9 cellular contexts compared by ENCODE assay signal in genomic region chr7:16647435-16647960, GRCh38. TPM values are rescaled to one million over a fixed set of nuclear protein-coding genes. Genes with fewer than 3 reads are reported as not detected.
A peak's percentile ranks its signal among the peaks of the same experiment; 100 is the strongest.
DNase-seq lines count a peak whose midpoint lies in the region; ATAC-seq, FAIRE-seq and TF ChIP-seq lines count a peak whose summit lies in the region.
"Had no signal": no experiment of that assay in that cellular context is flagged by ENCODE, and none has a peak within 500 bp of the region (broad histone marks: within the 10 kb centered on the region; RNA-seq: fewer than 3 reads in every experiment).

No MANE protein-coding gene starts in this region.

- H3K36me3 ChIP-seq in BLaER1 (peaks cover 16% of the 10 kb centered on the region; the same call in 1 of the 2 replicates), HUES6 (ENCODE audit: control insufficient read depth, insufficient read depth, low read length) (no peaks in the 10 kb centered on the region), astrocyte (ENCODE audit: insufficient read depth, low read length) (no peaks in the 10 kb centered on the region), mucosa of rectum (ENCODE audit: control insufficient read depth in 2 of 2, insufficient read depth in 2 of 2, low read length in 2 of 2) (peaks cover 0 to 5% of the 10 kb centered on the region in 2 donors)

- H3K27me3 ChIP-seq in BLaER1 (no peaks in the 10 kb centered on the region), HUES6 (ENCODE audit: control insufficient read depth, insufficient read depth, low read length) (peaks cover 8% of the 10 kb centered on the region; the same call in 1 of the 2 replicates), astrocyte (ENCODE audit: insufficient read depth, low read length) (no peaks in the 10 kb centered on the region), mucosa of rectum (ENCODE audit: control insufficient read depth in 2 of 2, insufficient read depth in 2 of 2, low read length in 2 of 2) (no peaks in the 10 kb centered on the region)

- H3K79me2 ChIP-seq in astrocyte (ENCODE audit: insufficient read depth, low read length) = peaks cover 90% of the 10 kb centered on the region

- H4K20me1 ChIP-seq in BLaER1 = peaks cover 75% of the 10 kb centered on the region
- peaks cover 46% of the 10 kb centered on the region for H4K20me1 ChIP-seq in astrocyte (ENCODE audit: insufficient read depth, low read length)

- DNase-seq in astrocyte (ENCODE audit: low read depth) = peak; percentile 75
- no peak for DNase-seq in activated effector memory CD4-positive, alpha-beta T cell treated with Interleukin-2 at 50 U/mL for 16 hours

- H3K27ac Mint-ChIP-seq in astrocyte (ENCODE audit: unreplicated experiment) = no peak overlapping the region

- H3K4me3 ChIP-seq in BLaER1 (peak overlapping the region; percentile 94), HUES6 (ENCODE audit: low read depth, low read length) (peak overlapping the region; percentile 98), astrocyte (ENCODE audit: insufficient read depth, low read depth, low read length) (peak overlapping the region; percentile 90), mucosa of rectum (ENCODE audit: low read length in 2 of 2) (peak overlapping the region; percentile 89 to 95)

- H3K9ac ChIP-seq in BLaER1 (peak overlapping the region; percentile 96), HUES6 (ENCODE audit: low read length) (no peak overlapping the region), astrocyte (ENCODE audit: low read length) (peak overlapping the region; percentile 90), mucosa of rectum (ENCODE audit: low read depth in 1 of 2, low read length in 2 of 2) (no peak overlapping the region)
- H3K9ac ChIP-seq: parathyroid adenoma had no signal

- H3K27me3 Mint-ChIP-seq in astrocyte (ENCODE audit: low read depth, unreplicated experiment) = no peaks in the 10 kb centered on the region

- H3K4me3 Mint-ChIP-seq in astrocyte (ENCODE audit: unreplicated experiment) = peak overlapping the region; percentile 100

- ATAC-seq in HG02588 (IDR thresholded peaks at IDR 0.05; ENCODE audit: unreplicated experiment) (no peak), GM19324 (IDR thresholded peaks at IDR 0.05; ENCODE audit: low FRiP score, unreplicated experiment) (no peak), HG02884 (IDR thresholded peaks at IDR 0.05; ENCODE audit: unreplicated experiment) (no peak)

- no peak for TF ChIP-seq CTCF in astrocyte (IDR thresholded peaks at IDR 0.05; ENCODE audit: insufficient read depth, low read depth, low read length)

- H3K9me3 ChIP-seq in BLaER1 (no peaks in the 10 kb centered on the region), HUES6 (ENCODE audit: control insufficient read depth, insufficient read depth, low read depth, low read length) (no peaks in the 10 kb centered on the region), astrocyte (ENCODE audit: insufficient read depth, low read depth, low read length) (no peaks in the 10 kb centered on the region), mucosa of rectum (ENCODE audit: control insufficient read depth in 2 of 2, low read length in 2 of 2) (no peaks in the 10 kb centered on the region)

- no peak for FAIRE-seq in astrocyte (lab: Jason Lieb, UNC)

- peak overlapping the region; percentile 83 for H3K4me2 ChIP-seq in BLaER1
- H3K4me2 ChIP-seq in astrocyte (ENCODE audit: low read length) = peak overlapping the region; percentile 95

- H3K27ac ChIP-seq in BLaER1 (no peak overlapping the region), HUES6 (ENCODE audit: low read depth, low read length) (no peak overlapping the region), astrocyte (ENCODE audit: low read depth, low read length) (no peak overlapping the region), mucosa of rectum (ENCODE audit: low read depth in 2 of 2, low read length in 2 of 2) (no peak overlapping the region)
- H3K27ac ChIP-seq: parathyroid adenoma had no signal

- peaks cover 39% of the 10 kb centered on the region for H3K4me1 Mint-ChIP-seq in astrocyte (ENCODE audit: low read depth, unreplicated experiment)

- H3K4me1 ChIP-seq in BLaER1 = peaks cover 55% of the 10 kb centered on the region
- peaks cover 25% of the 10 kb centered on the region for H3K4me1 ChIP-seq in HUES6 (ENCODE audit: control insufficient read depth, insufficient read depth, low read length)
- H3K4me1 ChIP-seq in astrocyte (ENCODE audit: insufficient read depth, low read length) = peaks cover 31% of the 10 kb centered on the region
- peaks cover 24 to 26% of the 10 kb centered on the region in 2 donors for H3K4me1 ChIP-seq in mucosa of rectum (ENCODE audit: control insufficient read depth in 2 of 2, insufficient read depth in 2 of 2, low read length in 2 of 2)
- H3K4me1 ChIP-seq: parathyroid adenoma had no signal

- H3K36me3 Mint-ChIP-seq in astrocyte (ENCODE audit: low read depth, unreplicated experiment) = peaks cover 5% of the 10 kb centered on the region

- H3K9me3 Mint-ChIP-seq in astrocyte (ENCODE audit: unreplicated experiment) = no peaks in the 10 kb centered on the region

- no peak overlapping the region for H2AFZ ChIP-seq in astrocyte (ENCODE audit: low read depth, low read length)

RNA-seq across cellular contexts. Expression of gene BZW2, which starts 1.5 kb away (rescaled TPM):
- 83.4 and 84.9 TPM in 2 replicates for total RNA-seq in astrocyte

RNA-seq across cellular contexts. Expression of gene ANKMY2, which starts 1.9 kb away (rescaled TPM):
- total RNA-seq in astrocyte = 21.9 and 25.0 TPM in 2 replicates

Comparison
In these comparisons a context has a peak if more than half of its experiments do, and no peak if none do; other contexts are left out.
1. H3K9ac ChIP-seq: peak in BLaER1 (single experiment) and astrocyte (single experiment); none in HUES6 (single experiment) and mucosa of rectum (0 of 2).
2. Peak in every context shown above with its lines, with median percentiles within 50 percentile points of each other: H3K4me3 ChIP-seq.